ENCODE assay signal across 9 cellular contexts in genomic region chr9:110555971-110556370, GRCh38. TPM values are rescaled to one million over a fixed set of nuclear protein-coding genes. Genes with fewer than 3 reads are reported as not detected.
DNase-seq lines count a peak whose midpoint lies in the region; ATAC-seq, FAIRE-seq and TF ChIP-seq lines count a peak whose summit lies in the region.
"Had no signal": no experiment of that assay in that cellular context is flagged by ENCODE, and none has a peak within 500 bp of the region (broad histone marks: within the 10 kb centered on the region; RNA-seq: fewer than 3 reads in every experiment).

No MANE protein-coding gene starts in this region.

- no peaks in the 10 kb centered on the region for H3K9me3 Mint-ChIP-seq in natural killer cell treated with Interleukin-12 subunit alpha and Interleukin-12 subunit beta and Interleukin-15 and Interleukin-18, amount 100 ng/mL, for 72 hours

- BruUV-seq in HepG2 (replicated peaks; lab: Mats Ljungman, UMichigan), result no TSS peak

- H3K27me3 Mint-ChIP-seq in natural killer cell treated with Interleukin-12 subunit alpha and Interleukin-12 subunit beta and Interleukin-15 and Interleukin-18, amount 100 ng/mL, for 72 hours, result peaks cover 0 to 2% of the 10 kb centered on the region in 2 donors

- no peak for FAIRE-seq in HepG2 (lab: Jason Lieb, UNC)

- no peaks in the 10 kb centered on the region for H3K79me2 ChIP-seq in HepG2 (ENCODE audit: insufficient read depth, low read length)

- no peak overlapping the region for H3K4me2 ChIP-seq in HepG2 (ENCODE audit: low read depth, low read length)

- no peaks in the 10 kb centered on the region for H3K27me3 ChIP-seq in HepG2 (ENCODE audit: control insufficient read depth in 1 of 2, insufficient read depth in 2 of 2, low read length in 2 of 2)
- no peaks in the 10 kb centered on the region for H3K27me3 ChIP-seq in suprapubic skin

- no peak; the same call in 2 of the 3 replicates for ATAC-seq in HepG2
- ATAC-seq in GM21529 (IDR thresholded peaks at IDR 0.05; ENCODE audit: unreplicated experiment), result no peak
- no peak for ATAC-seq in GM18519 (IDR thresholded peaks at IDR 0.05; ENCODE audit: low FRiP score, unreplicated experiment)
- no peak for ATAC-seq in natural killer cell treated with Interleukin-12 subunit alpha and Interleukin-12 subunit beta and Interleukin-15 and Interleukin-18, amount 100 ng/mL, for 72 hours
- ATAC-seq: esophagus mucosa had no signal

- no peak overlapping the region for H3K27ac Mint-ChIP-seq in natural killer cell treated with Interleukin-12 subunit alpha and Interleukin-12 subunit beta and Interleukin-15 and Interleukin-18, amount 100 ng/mL, for 72 hours

- TF ChIP-seq RAD21 in HepG2 (CRISPR knock-in tag; IDR thresholded peaks at IDR 0.05), result no peak

- TF ChIP-seq POLR2A in HepG2 (IDR thresholded peaks at IDR 0.05; ENCODE audit: insufficient read depth in 1 of 2, low read depth in 2 of 2, low read length in 2 of 2) (no peak), suprapubic skin (IDR thresholded peaks at IDR 0.05) (no peak)

- POLR2A ChIA-PET in HepG2 (lab: Yijun Ruan, JAX), result no interaction called here

- H3K27ac ChIP-seq in HepG2 (ENCODE audit: extremely low read length, insufficient read depth, low read length), result no peak overlapping the region
- peak overlapping the region; percentile 64 for H3K27ac ChIP-seq in suprapubic skin

- CTCF ChIA-PET in HepG2 (lab: Yijun Ruan, JAX; ENCODE audit: low intra/inter-chr PET ratio, low total read pairs), result no interaction called here

- no peak overlapping the region for H3K4me3 Mint-ChIP-seq in natural killer cell treated with Interleukin-12 subunit alpha and Interleukin-12 subunit beta and Interleukin-15 and Interleukin-18, amount 100 ng/mL, for 72 hours

- no peak for TF ChIP-seq EP300 in HepG2 (IDR thresholded peaks at IDR 0.05; ENCODE audit: low read depth in 2 of 2, low read length in 2 of 2)
- no peak for TF ChIP-seq EP300 in HepG2 (CRISPR knock-in tag; IDR thresholded peaks at IDR 0.05; ENCODE audit: borderline replicate concordance)
- TF ChIP-seq EP300 in suprapubic skin (IDR thresholded peaks at IDR 0.05), result no peak

- intact Hi-C loops in HepG2 (cut with micrococcal nuclease; ENCODE audit: unreplicated experiment), result no loop called here

- WGBS in HepG2 (ENCODE audit: low lambda C conversion rate), result 0% methylated on average over 3 of the region's 3 CpGs
- 45% methylated on average over 3 of the region's 3 CpGs for WGBS in suprapubic skin

- H2AFZ ChIP-seq in HepG2 (ENCODE audit: low read length), result no peak overlapping the region

- in situ Hi-C loops in HepG2 (cut with HindIII; ENCODE audit: extremely low pct_ligation_motif_present, low pct_unique_long_range_greater_than_20kb), result no loop called here

- H3K36me3 ChIP-seq in HepG2 (replicated peaks in 1 of 2; ENCODE audit: control insufficient read depth in 1 of 2, insufficient read depth in 2 of 2, low read length in 2 of 2) (no peaks in the 10 kb centered on the region), suprapubic skin (no peaks in the 10 kb centered on the region)

- no peaks in the 10 kb centered on the region for H3K4me1 Mint-ChIP-seq in natural killer cell treated with Interleukin-12 subunit alpha and Interleukin-12 subunit beta and Interleukin-15 and Interleukin-18, amount 100 ng/mL, for 72 hours (ENCODE audit: low read depth in 2 of 2)

- DNase-seq in HuH-7.5 (ENCODE audit: low spot score), result peak; percentile 22
- DNase-seq in dermis blood vessel endothelial cell, result peak; percentile 11
- DNase-seq in HepG2 (ENCODE audit: low spot score), result peak; percentile 62
- DNase-seq in suprapubic skin (ENCODE audit: low spot score in 2 of 2), result peak; percentile 80 to 86
- DNase-seq in Kasumi-1 (lab: John Stamatoyannopoulos, UW), result no peak
- no peak for DNase-seq in natural killer cell treated with Interleukin-12 subunit alpha and Interleukin-12 subunit beta and Interleukin-15 and Interleukin-18, amount 100 ng/mL, for 72 hours (ENCODE audit: low spot score)

- H4K20me1 ChIP-seq in HepG2 (ENCODE audit: insufficient read depth, low read length), result no peaks in the 10 kb centered on the region

- no peak overlapping the region for H3K4me3 ChIP-seq in HepG2 (replicated peaks in 1 of 3; ENCODE audit: insufficient read depth in 1 of 3, low read depth in 2 of 3, low read length in 3 of 3)
- no peak overlapping the region for H3K4me3 ChIP-seq in suprapubic skin

- H3K9me3 ChIP-seq in HepG2 (ENCODE audit: low read length) (no peaks in the 10 kb centered on the region), suprapubic skin (no peaks in the 10 kb centered on the region)

- no peaks in the 10 kb centered on the region for H3K36me3 Mint-ChIP-seq in natural killer cell treated with Interleukin-12 subunit alpha and Interleukin-12 subunit beta and Interleukin-15 and Interleukin-18, amount 100 ng/mL, for 72 hours

- TF ChIP-seq CTCF in HepG2 (CRISPR knock-in tag; IDR thresholded peaks at IDR 0.05) (no peak), suprapubic skin (IDR thresholded peaks at IDR 0.05) (no peak)

- H3K9ac ChIP-seq in HepG2 (ENCODE audit: insufficient read depth, low read depth, low read length), result no peak overlapping the region

- peaks cover 9% of the 10 kb centered on the region; the same call in 1 of the 2 replicates for H3K4me1 ChIP-seq in HepG2 (ENCODE audit: insufficient read depth, low read length)
- H3K4me1 ChIP-seq in suprapubic skin, result no peaks in the 10 kb centered on the region

TF ChIP-seq in HepG2, 621 proteins besides CTCF, POLR2A, EP300 and RAD21 (continues in another document):
- TF ChIP-seq USF2 (IDR thresholded peaks at IDR 0.05; ENCODE audit: low read depth, low read length) (no peak), USF2 (CRISPR knock-in tag; IDR thresholded peaks at IDR 0.05; ENCODE audit: borderline replicate concordance) (no peak), NFYC (CRISPR knock-in tag; IDR thresholded peaks at IDR 0.05) (no peak)

RNA-seq across cellular contexts. Expression of gene SVEP1, which starts 23.6 kb away (rescaled TPM):
- under 0.01 and 0.05 TPM in 2 replicates for total RNA-seq in dermis blood vessel endothelial cell
- not detected in 2 replicates for total RNA-seq in HepG2 (2016; rRNA removed; fragmentation: Illumina TruSeq; extraction: Trizol)
- not detected in 2 replicates for total RNA-seq in HepG2 (2016; cell fraction: cytosol; rRNA removed; fragmentation: Illumina TruSeq; extraction: Trizol; ENCODE audit: low read depth)
- total RNA-seq in HepG2 (2016; cell fraction: insoluble cytoplasmic fraction; rRNA removed; fragmentation: Illumina TruSeq; extraction: Trizol), result not detected in 2 replicates
- total RNA-seq in HepG2 (2016; cell fraction: membrane; rRNA removed; fragmentation: Illumina TruSeq; extraction: Trizol), result not detected in 2 replicates
- not detected in 2 replicates for total RNA-seq in HepG2 (2016; cell fraction: nucleus; rRNA removed; fragmentation: Illumina TruSeq; extraction: Trizol)
- not detected in 2 replicates for polyA plus RNA-seq in HepG2 (2011; rRNA removed)
- polyA plus RNA-seq in HepG2 (2011; cell fraction: cytosol; rRNA removed), result 0.01 and 0.03 TPM in 2 replicates
- polyA plus RNA-seq in HepG2 (2011; cell fraction: nucleus; rRNA removed), result 0.03 TPM in 1 of 2 replicates, not detected in the other
- polyA plus RNA-seq in HepG2 (2012), result not detected in 2 replicates
- polyA plus RNA-seq in HepG2 (2016; cell fraction: cytosol; fragmentation: Illumina TruSeq; extraction: Trizol; ENCODE audit: low read depth), result not detected in 2 replicates
- not detected in 2 replicates for polyA plus RNA-seq in HepG2 (2016; cell fraction: insoluble cytoplasmic fraction; fragmentation: Illumina TruSeq; extraction: Trizol; ENCODE audit: low read depth)
- polyA plus RNA-seq in HepG2 (2016; cell fraction: membrane; fragmentation: Illumina TruSeq; extraction: Trizol; ENCODE audit: low read depth), result not detected in 2 replicates
- not detected in 2 replicates for polyA plus RNA-seq in HepG2 (2016; cell fraction: nucleus; fragmentation: Illumina TruSeq; extraction: Trizol; ENCODE audit: insufficient read depth, low read depth)
- 0.14 TPM in 1 of 2 replicates, not detected in the other for polyA minus RNA-seq in HepG2 (2011; rRNA and poly(A)+ RNA removed; ENCODE audit: low replicate concordance)
- polyA minus RNA-seq in HepG2 (2011; cell fraction: cytosol; rRNA and poly(A)+ RNA removed), result not detected in 2 replicates
- polyA minus RNA-seq in HepG2 (2011; cell fraction: nucleus; rRNA and poly(A)+ RNA removed), result under 0.01 TPM in 2 replicates
- total RNA-seq in suprapubic skin, result 10 to 100 TPM in 2 of 4 donors, 1 to 10 TPM in 2; 5.8 to 15.6 (median 11.2) TPM
- not detected for total RNA-seq in natural killer cell treated with Interleukin-12 subunit alpha and Interleukin-12 subunit beta and Interleukin-15 and Interleukin-18, amount 100 ng/mL, for 72 hours

Comparison
In these comparisons a context has a peak if more than half of its experiments do, and no peak if none do; other contexts are left out.
1. DNase-seq: peak in HuH-7.5 (single experiment), dermis blood vessel endothelial cell (single experiment), HepG2 (single experiment) and suprapubic skin (2 of 2); none in Kasumi-1 (0 of 2) and natural killer cell treated with Interleukin-12 subunit alpha and Interleukin-12 subunit beta and Interleukin-15 and Interleukin-18, amount 100 ng/mL, for 72 hours (single experiment).